ENCODE assay signal across 10 cellular contexts in the genomic region with DNA sequence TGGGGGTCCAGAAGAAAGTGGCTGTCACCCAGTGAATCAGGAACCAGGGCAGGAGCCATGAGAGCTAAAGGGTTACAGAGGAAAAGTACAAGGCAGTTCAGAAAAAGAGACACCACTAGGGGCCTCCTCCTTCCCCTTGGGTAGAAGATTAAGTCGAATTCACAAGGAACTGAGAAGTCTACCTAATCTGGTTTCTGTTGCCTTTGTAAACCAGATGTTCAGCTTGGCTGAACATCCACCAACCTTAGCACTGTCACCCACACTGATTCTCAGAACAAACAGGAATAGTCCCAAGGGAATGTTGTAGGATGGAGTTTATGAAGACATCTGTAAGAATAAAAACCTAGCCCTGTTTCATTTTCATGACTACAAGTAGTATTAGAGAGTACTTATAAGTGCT.
DNase-seq lines count a peak whose midpoint lies in the region; ATAC-seq and TF ChIP-seq lines count a peak whose summit lies in the region.
"Had no signal": no experiment of that assay in that cellular context is flagged by ENCODE, and none has a peak within 500 bp of the region (broad histone marks: within the 10 kb centered on the region; RNA-seq: fewer than 3 reads in every experiment).

No MANE protein-coding gene starts in this region.

- no peak overlapping the region for H3K4me3 Mint-ChIP-seq in dendritic cell treated with granulocyte-macrophage colony-stimulating factor and Interleukin-4, amounts not matched to agents 40 ng/mL and 50 ng/mL, for 4 days

- peaks cover 2% of the 10 kb centered on the region for H3K36me3 Mint-ChIP-seq in dendritic cell treated with granulocyte-macrophage colony-stimulating factor and Interleukin-4, amounts not matched to agents 40 ng/mL and 50 ng/mL, for 4 days (ENCODE audit: low read depth)

- H3K4me1 Mint-ChIP-seq in dendritic cell treated with granulocyte-macrophage colony-stimulating factor and Interleukin-4, amounts not matched to agents 40 ng/mL and 50 ng/mL, for 4 days (ENCODE audit: low read depth) = peaks cover 6% of the 10 kb centered on the region

- intact Hi-C loops in dendritic cell treated with granulocyte-macrophage colony-stimulating factor and Interleukin-4, amounts not matched to agents 40 ng/mL and 50 ng/mL, for 4 days (cut with micrococcal nuclease) = no loop called here

- ATAC-seq in GM21423 (IDR thresholded peaks at IDR 0.05; ENCODE audit: unreplicated experiment) (peak; percentile 96), HG03342 (IDR thresholded peaks at IDR 0.05; ENCODE audit: unreplicated experiment) (peak; percentile 98), esophagus mucosa (no peak), SK-N-SH treated with all-trans-retinoic acid at 6 μM for 48 hours (no peak)

- H3K27me3 Mint-ChIP-seq in dendritic cell treated with granulocyte-macrophage colony-stimulating factor and Interleukin-4, amounts not matched to agents 40 ng/mL and 50 ng/mL, for 4 days = no peaks in the 10 kb centered on the region

- no peak for TF ChIP-seq CTCF in GM13976 (IDR thresholded peaks at IDR 0.05; ENCODE audit: borderline replicate concordance, control extremely low read depth, extremely low read depth, insufficient read depth, missing control alignments)

- DNase-seq in GM13976 (ENCODE audit: low spot score) = peak; percentile 53
- DNase-seq in ecto neural progenitor cell (ENCODE audit: low spot score) = no peak
- DNase-seq in NCI-H226 = no peak
- DNase-seq: activated T-cell treated with anti-CD3 and anti-CD28 coated beads, Interleukin-2, amount 50 U/mL, for 1 hour; testis had no signal

- in situ Hi-C loops in GM13976 (cut with MboI; ENCODE audit: low sequenced_read_pairs, unreplicated experiment) = no loop called here

- no peaks in the 10 kb centered on the region for H3K9me3 Mint-ChIP-seq in dendritic cell treated with granulocyte-macrophage colony-stimulating factor and Interleukin-4, amounts not matched to agents 40 ng/mL and 50 ng/mL, for 4 days

- peak overlapping the region; percentile 28 for H3K27ac Mint-ChIP-seq in dendritic cell treated with granulocyte-macrophage colony-stimulating factor and Interleukin-4, amounts not matched to agents 40 ng/mL and 50 ng/mL, for 4 days

TF ChIP-seq in SK-N-SH treated with all-trans-retinoic acid at 6 μM for 48 hours, 23 proteins besides CTCF, POLR2A, EP300 and RAD21:
- TF ChIP-seq PPARA (CRISPR knock-in tag; IDR thresholded peaks at IDR 0.05; ENCODE audit: borderline replicate concordance) = no peak
- no peak for TF ChIP-seq BACH2 (CRISPR knock-in tag; IDR thresholded peaks at IDR 0.05; ENCODE audit: borderline replicate concordance)
- TF ChIP-seq SNAI2 (CRISPR knock-in tag; IDR thresholded peaks at IDR 0.05) = no peak
- TF ChIP-seq ESRRG (CRISPR knock-in tag; IDR thresholded peaks at IDR 0.05) = no peak
- TF ChIP-seq ZFP3 (CRISPR knock-in tag; IDR thresholded peaks at IDR 0.05) = no peak
- TF ChIP-seq ZC3H10 (CRISPR knock-in tag; IDR thresholded peaks at IDR 0.05) = no peak
- no peak for TF ChIP-seq OSR1 (CRISPR knock-in tag; IDR thresholded peaks at IDR 0.05)
- no peak for TF ChIP-seq ISL1 (CRISPR knock-in tag; IDR thresholded peaks at IDR 0.05)
- no peak for TF ChIP-seq TCF4 (CRISPR knock-in tag; IDR thresholded peaks at IDR 0.05; ENCODE audit: borderline replicate concordance)
- TF ChIP-seq CSRNP3 (CRISPR knock-in tag; IDR thresholded peaks at IDR 0.05) = no peak
TF ChIP-seq in SK-N-SH treated with all-trans-retinoic acid at 6 μM for 48 hours: peak in this region for 0.

Comparison
In these comparisons a context has a peak if more than half of its experiments do, and no peak if none do; other contexts are left out.
1. ATAC-seq: peak in GM21423 (single experiment) and HG03342 (single experiment); none in esophagus mucosa (single experiment) and SK-N-SH treated with all-trans-retinoic acid at 6 μM for 48 hours (single experiment).